In genomic region chr15:65792988-65793812, GRCh38 we compare ENCODE assay signal across 8 cellular contexts. TPM values are rescaled to one million over a fixed set of nuclear protein-coding genes. Genes with fewer than 3 reads are reported as not detected.
DNase-seq lines count a peak whose midpoint lies in the region; ATAC-seq lines count a peak whose summit lies in the region.

No MANE protein-coding gene starts in this region.

- H2AFZ ChIP-seq in ACC112 (ENCODE audit: low read length, unreplicated experiment) = peak overlapping the region; percentile 94

- H3K27ac ChIP-seq in ACC112 (ENCODE audit: low read depth, low read length) (peak overlapping the region; percentile 87), caudate nucleus (ENCODE audit: low read depth, low read length) (peak overlapping the region; percentile 96)

- no peaks in the 10 kb centered on the region for H3K9me3 Mint-ChIP-seq in IgD-negative memory B cell
- no peaks in the 10 kb centered on the region for H3K9me3 Mint-ChIP-seq in naive B cell

- H3K27me3 ChIP-seq in ACC112 (ENCODE audit: insufficient read depth, low read length) = no peaks in the 10 kb centered on the region

- H3K79me2 ChIP-seq in ACC112 (ENCODE audit: control insufficient read depth, insufficient read depth, low read length, unreplicated experiment) = peaks cover 29% of the 10 kb centered on the region

- peaks cover 7% of the 10 kb centered on the region for H3K36me3 Mint-ChIP-seq in IgD-negative memory B cell
- no peaks in the 10 kb centered on the region for H3K36me3 Mint-ChIP-seq in naive B cell

- DNase-seq in caudate nucleus (lab: John Stamatoyannopoulos, UW) = no peak
- no peak for DNase-seq in naive B cell
- DNase-seq in iPS-NIHi7 (ENCODE audit: extremely low spot score) = no peak
- no peak for DNase-seq in dermis blood vessel endothelial cell
- no peak for DNase-seq in EL

- H3K27me3 Mint-ChIP-seq in IgD-negative memory B cell (no peaks in the 10 kb centered on the region), naive B cell (no peaks in the 10 kb centered on the region)

- peaks cover 27% of the 10 kb centered on the region for H3K4me1 ChIP-seq in ACC112 (ENCODE audit: control insufficient read depth, insufficient read depth, low read length, unreplicated experiment)

- no peaks in the 10 kb centered on the region for H3K36me3 ChIP-seq in ACC112 (ENCODE audit: insufficient read depth, low read length)

- peak overlapping the region; percentile 98 for H3K4me3 ChIP-seq in ACC112 (ENCODE audit: low read depth, low read length)

- H3K4me3 Mint-ChIP-seq in IgD-negative memory B cell = peak overlapping the region; percentile 92 to 97 (median 94)
- H3K4me3 Mint-ChIP-seq in naive B cell = peak overlapping the region; percentile 84 to 99 (median 96)

- H3K27ac Mint-ChIP-seq in IgD-negative memory B cell = peak overlapping the region; percentile 98 to 99 (median 99)
- H3K27ac Mint-ChIP-seq in naive B cell = peak overlapping the region; percentile 99 to 100 (median 100)

- H3K4me1 Mint-ChIP-seq in IgD-negative memory B cell (peaks cover 24 to 39% (median 38%) of the 10 kb centered on the region in 3 donors), naive B cell (peaks cover 39 to 62% (median 44%) of the 10 kb centered on the region in 3 donors)

- ATAC-seq in naive B cell (ENCODE audit: low read depth in 2 of 2) (no peak), HG03521 (IDR thresholded peaks at IDR 0.05; ENCODE audit: unreplicated experiment) (no peak)

RNA-seq across cellular contexts. Expression of gene DENND4A, which starts 1.1 kb away (rescaled TPM):
- polyA plus RNA-seq in IgD-negative memory B cell (24.7 TPM), naive B cell (ENCODE audit: low read depth in 6 of 6) (10 to 100 TPM; 18.3 to 38.9 (median 26.8) TPM)
- 27.6 and 41.5 TPM in 2 replicates for total RNA-seq in dermis blood vessel endothelial cell
